In genomic region chr3:194089357-194090177, GRCh38 we compare ENCODE assay signal across 1 cellular context.
A peak's percentile ranks its signal among the peaks of the same experiment; 100 is the strongest.
TF ChIP-seq lines count a peak whose summit lies in the region.

No MANE protein-coding gene starts in this region.

TF ChIP-seq in K562, 482 proteins besides CTCF, POLR2A, EP300 and RAD21 (continued from another document and continues in another):
- TF ChIP-seq ID3 (CRISPR knock-in tag; IDR thresholded peaks at IDR 0.05) (no peak), ID3 (tag; IDR thresholded peaks at IDR 0.05) (peak; percentile 10; the same call in 1 of the 2 replicates), CBFA2T3 (IDR thresholded peaks at IDR 0.05) (peak; percentile 68), TCF7 (IDR thresholded peaks at IDR 0.05; ENCODE audit: borderline replicate concordance) (no peak), ZFPM2 (CRISPR knock-in tag; IDR thresholded peaks at IDR 0.05) (no peak), FOXA1 (IDR thresholded peaks at IDR 0.05; ENCODE audit: borderline replicate concordance) (no peak), UBTF (IDR thresholded peaks at IDR 0.05; ENCODE audit: borderline replicate concordance in 1 of 2, low read depth in 2 of 2, low read length in 2 of 2) (peak; percentile 64 to 89; a peak in 3 of 4 replicates), CAMTA2 (CRISPR knock-in tag; conservative IDR thresholded peaks at IDR 0.05) (0 out of 2 replicates have a peak, but pooled peaks have one; percentile 44), ASH1L (IDR thresholded peaks at IDR 0.05; ENCODE audit: borderline replicate concordance, low read depth, partially characterized antibody) (no peak), CHD2 (IDR thresholded peaks at IDR 0.05; ENCODE audit: low read depth, low read length) (no peak), E2F6 (IDR thresholded peaks at IDR 0.05; ENCODE audit: borderline replicate concordance in 1 of 2, extremely low read depth in 1 of 2, insufficient read depth in 1 of 2, insufficient read length in 1 of 2, low read depth in 1 of 2, low read length in 1 of 2, poor library complexity in 1 of 2, severe bottlenecking in 1 of 2) (peak; percentile 85), NFIC (IDR thresholded peaks at IDR 0.05) (peak; percentile 83), NR0B1 (IDR thresholded peaks at IDR 0.05; ENCODE audit: partially characterized antibody) (no peak), SMARCE1 (IDR thresholded peaks at IDR 0.05) (peak; percentile 95), TFE3 (CRISPR knock-in tag; IDR thresholded peaks at IDR 0.05) (no peak), SRSF9 (IDR thresholded peaks at IDR 0.05; ENCODE audit: borderline replicate concordance, low read depth, low read length) (no peak), ZKSCAN1 (IDR thresholded peaks at IDR 0.05; ENCODE audit: low read depth, low read length) (0 out of 2 replicates have a peak, but pooled peaks have one; percentile 64), CREB1 (IDR thresholded peaks at IDR 0.05) (peak; percentile 25; the same call in 1 of the 2 replicates), CREB1 (CRISPR knock-in tag; IDR thresholded peaks at IDR 0.05) (peak; percentile 22; the same call in 1 of the 2 replicates), SMARCA4 (IDR thresholded peaks at IDR 0.05) (peak; percentile 94), SP2 (IDR thresholded peaks at IDR 0.05; ENCODE audit: extremely low read depth, low read depth, low read length, poor library complexity, severe bottlenecking) (no peak), NRF1 (conservative IDR thresholded peaks at IDR 0.05 in 1 of 2, IDR thresholded peaks at IDR 0.05 in 1 of 2) (peak in 1 of 2 experiments; percentile 56; a peak in 2 of 4 replicates), MITF (IDR thresholded peaks at IDR 0.05) (peak; percentile 64; the same call in 1 of the 2 replicates), ATF6 (CRISPR knock-in tag; IDR thresholded peaks at IDR 0.05) (0 out of 2 replicates have a peak, but pooled peaks have one; percentile 39), SMARCA5 (IDR thresholded peaks at IDR 0.05) (no peak), NBN (IDR thresholded peaks at IDR 0.05; ENCODE audit: low read depth) (peak; percentile 94), ZEB2 (IDR thresholded peaks at IDR 0.05) (peak; percentile 78), ZBTB11 (CRISPR knock-in tag; IDR thresholded peaks at IDR 0.05) (peak in 1 of 3 experiments; percentile 78; a peak in 1 of 6 replicates), ZNF511 (CRISPR knock-in tag; IDR thresholded peaks at IDR 0.05) (peak; percentile 87; the same call in 1 of the 2 replicates), TOE1 (IDR thresholded peaks at IDR 0.05; ENCODE audit: borderline replicate concordance) (peak; percentile 67; the same call in 1 of the 2 replicates), TOE1 (CRISPR knock-in tag; IDR thresholded peaks at IDR 0.05; ENCODE audit: borderline replicate concordance, low read depth) (no peak), AFF1 (IDR thresholded peaks at IDR 0.05; ENCODE audit: low read depth in 1 of 2, partially characterized antibody in 2 of 2) (peak; percentile 62 to 65), JUND (IDR thresholded peaks at IDR 0.05; ENCODE audit: borderline replicate concordance, low read depth, low read length) (peak; percentile 97), JUND (tag; IDR thresholded peaks at IDR 0.05; ENCODE audit: borderline replicate concordance, low read depth, low read length) (peak; percentile 97), EZH2 (IDR thresholded peaks at IDR 0.05; ENCODE audit: borderline replicate concordance, low read depth, low read length) (no peak), TCF3 (CRISPR knock-in tag; IDR thresholded peaks at IDR 0.05) (peak; percentile 75), LARP7 (IDR thresholded peaks at IDR 0.05) (no peak)
